Comparison of ENCODE assay signal across 17 cellular contexts in the genomic region with DNA sequence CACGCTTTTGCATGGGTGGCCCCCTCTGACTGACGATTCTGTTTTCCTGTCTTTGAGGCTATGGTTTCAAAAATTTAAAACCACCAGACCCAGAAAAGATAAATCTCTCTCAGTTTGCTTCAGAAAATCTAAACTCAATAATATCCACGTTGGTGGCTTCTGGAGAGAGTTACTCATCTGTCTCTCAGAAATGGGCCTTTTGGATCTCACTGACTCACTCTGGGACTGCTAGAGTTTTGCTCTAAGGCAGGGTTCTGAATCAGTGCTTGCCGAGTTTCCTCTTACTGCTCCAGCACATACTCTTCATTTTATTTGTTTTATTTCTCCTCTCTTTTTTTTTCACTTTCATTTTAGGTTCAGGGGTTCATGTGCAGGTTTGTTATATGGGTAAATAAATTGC.
A peak's percentile ranks its signal among the peaks of the same experiment; 100 is the strongest.
DNase-seq lines count a peak whose midpoint lies in the region; ATAC-seq lines count a peak whose summit lies in the region.
"Had no signal": no experiment of that assay in that cellular context is flagged by ENCODE, and none has a peak within 500 bp of the region (broad histone marks: within the 10 kb centered on the region; RNA-seq: fewer than 3 reads in every experiment).

No MANE protein-coding gene starts in this region.

- peaks cover 22% of the 10 kb centered on the region for H3K4me1 ChIP-seq in SJSA1 (replicated peaks)
- peaks cover 11% of the 10 kb centered on the region for H3K4me1 ChIP-seq in rectal smooth muscle tissue (ENCODE audit: control insufficient read depth, insufficient read depth, low read length)
- H3K4me1 ChIP-seq: gastrocnemius medialis had no signal

- no peaks in the 10 kb centered on the region for H3K27me3 ChIP-seq in SJSA1 (replicated peaks)
- no peaks in the 10 kb centered on the region for H3K27me3 ChIP-seq in rectal smooth muscle tissue (ENCODE audit: control insufficient read depth, insufficient read depth, low read length)
- H3K27me3 ChIP-seq: gastrocnemius medialis had no signal

- H3K27ac ChIP-seq in SJSA1: 0 out of 2 replicates have a peak overlapping the region, but pooled peaks have one; percentile 6
- peak overlapping the region; percentile 76 for H3K27ac ChIP-seq in rectal smooth muscle tissue (ENCODE audit: low read depth, low read length)
- H3K27ac ChIP-seq: gastrocnemius medialis had no signal

- H3K36me3 ChIP-seq in SJSA1 (no peaks in the 10 kb centered on the region), rectal smooth muscle tissue (ENCODE audit: control insufficient read depth, insufficient read depth, low read length) (no peaks in the 10 kb centered on the region)
- H3K36me3 ChIP-seq: gastrocnemius medialis had no signal

- no peaks in the 10 kb centered on the region for H3K9me3 ChIP-seq in SJSA1 (replicated peaks)

- H3K4me3 ChIP-seq in SJSA1 (no peak overlapping the region), rectal smooth muscle tissue (ENCODE audit: low read length) (no peak overlapping the region)
- H3K4me3 ChIP-seq: gastrocnemius medialis had no signal

- DNase-seq in EL: peak; percentile 66
- peak; percentile 49 to 55 for DNase-seq in SJSA1 (ENCODE audit: low read depth in 1 of 2, low spot score in 2 of 2)
- peak; percentile 84 for DNase-seq in fibroblast of peridontal ligament (ENCODE audit: extremely low read depth)
- no peak for DNase-seq in DMS 273 treated with DMSO at 0.1 percent for 48 hours (lab: John Stamatoyannopoulos, UW)
- DNase-seq in GF-D8 (lab: John Stamatoyannopoulos, UW): no peak
- DNase-seq in NCI-H510A (lab: John Stamatoyannopoulos, UW): no peak
- DNase-seq: activated CD4-positive, alpha-beta T cell treated with anti-CD3 and anti-CD28 coated beads for 1 hour; activated naive CD8-positive, alpha-beta T cell treated with anti-CD3 and anti-CD28 coated beads, Interleukin-2, amount 10 ng/mL, durations not matched to agents 7 days and 5 days; gastrocnemius medialis; GDM1; islet precursor cell; retina; stimulated activated CD4-positive, alpha-beta T cell treated with anti-CD3 and anti-CD28 coated beads, Interleukin-4, amount 100 ng/mL, for 24 hours had no signal

- ATAC-seq in HG03565 (IDR thresholded peaks at IDR 0.05; ENCODE audit: unreplicated experiment): no peak
- ATAC-seq: gastrocnemius medialis; HCT116; stimulated activated effector memory CD8-positive, alpha-beta T cell treated with anti-CD3 and anti-CD28 coated beads, Interleukin-12 subunit alpha, Interleukin-12 subunit beta, amount 100 ng/mL, for 72 hours had no signal

- no peak overlapping the region for H3K9ac ChIP-seq in rectal smooth muscle tissue (ENCODE audit: low read length)

Comparison
In these comparisons a context has a peak if more than half of its experiments do, and no peak if none do; other contexts are left out.
1. DNase-seq: peak in EL (single experiment), SJSA1 (2 of 2) and fibroblast of peridontal ligament (single experiment); none in DMS 273 treated with DMSO at 0.1 percent for 48 hours (single experiment), GF-D8 (single experiment) and NCI-H510A (single experiment).